12 cellular contexts compared by ENCODE assay signal in genomic region chr11:68041617-68042218, GRCh38. TPM values are rescaled to one million over a fixed set of nuclear protein-coding genes. Genes with fewer than 3 reads are reported as not detected.
DNase-seq lines count a peak whose midpoint lies in the region; ATAC-seq and TF ChIP-seq lines count a peak whose summit lies in the region.
"Had no signal": no experiment of that assay in that cellular context is flagged by ENCODE, and none has a peak within 500 bp of the region (broad histone marks: within the 10 kb centered on the region; RNA-seq: fewer than 3 reads in every experiment).

No MANE protein-coding gene starts in this region.

- no peaks in the 10 kb centered on the region for H3F3A ChIP-seq in SK-N-SH (replicated peaks; ENCODE audit: insufficient read depth)

- DNase-seq in breast epithelium (ENCODE audit: low spot score in 2 of 2) (no peak), mammary epithelial cell (no peak), vagina (ENCODE audit: extremely low spot score in 2 of 2) (no peak), midbrain (lab: John Stamatoyannopoulos, UW) (no peak), SK-N-SH (no peak)
- DNase-seq in activated T-helper 1 cell treated with anti-CD3 and anti-CD28 coated beads, Interleukin-12 subunit alpha, Interleukin-12 subunit beta, Interleukin-2, Interleukin-4 antibody, amounts not matched to agents 30 ng/mL and 10 ng/mL and 1 ng/mL, durations not matched to agents 14 hours and 24 hours and 36 hours (ENCODE audit: low spot score) = no peak
- DNase-seq in naive thymus-derived CD8-positive, alpha-beta T cell = peak in 1 of 10 donors; percentile 57
- DNase-seq: activated CD4-positive, alpha-beta T cell treated with anti-CD3 and anti-CD28 coated beads for 4 hours; GM23248 had no signal

- H3K4me1 ChIP-seq in breast epithelium = peaks cover 12 to 18% of the 10 kb centered on the region in 2 donors
- peaks cover 16% of the 10 kb centered on the region for H3K4me1 ChIP-seq in mammary epithelial cell (ENCODE audit: insufficient read depth, low read length)
- H3K4me1 ChIP-seq in vagina = peaks cover 74% of the 10 kb centered on the region
- H3K4me1 ChIP-seq in SK-N-SH (ENCODE audit: control insufficient read depth in 1 of 2, insufficient read depth in 2 of 2, low read depth in 1 of 2, low read length in 1 of 2) = peaks cover 12 to 20% of the 10 kb centered on the region in 2 experiments; a peak in 2 of 4 replicates

- peak overlapping the region; percentile 48 for H3K27ac Mint-ChIP-seq in activated T-helper 1 cell treated with anti-CD3 and anti-CD28 coated beads, Interleukin-12 subunit alpha, Interleukin-12 subunit beta, Interleukin-2, Interleukin-4 antibody, amounts not matched to agents 30 ng/mL and 10 ng/mL and 1 ng/mL, durations not matched to agents 14 hours and 24 hours and 36 hours
- H3K27ac Mint-ChIP-seq in naive thymus-derived CD8-positive, alpha-beta T cell = peak overlapping the region in 8 of 10 donors; percentile 36 to 94 (median 90)

- no peaks in the 10 kb centered on the region for H4K20me1 ChIP-seq in mammary epithelial cell (ENCODE audit: insufficient read depth, low read length)
- H4K20me1 ChIP-seq in SK-N-SH (ENCODE audit: insufficient read depth) = no peaks in the 10 kb centered on the region

- H3K9ac ChIP-seq in mammary epithelial cell (ENCODE audit: insufficient read depth, low read length) (no peak overlapping the region), SK-N-SH (no peak overlapping the region)

- peaks cover 5% of the 10 kb centered on the region for H3K36me3 Mint-ChIP-seq in activated T-helper 1 cell treated with anti-CD3 and anti-CD28 coated beads, Interleukin-12 subunit alpha, Interleukin-12 subunit beta, Interleukin-2, Interleukin-4 antibody, amounts not matched to agents 30 ng/mL and 10 ng/mL and 1 ng/mL, durations not matched to agents 14 hours and 24 hours and 36 hours (ENCODE audit: low read depth)
- peaks cover 0 to 17% (median 0%) of the 10 kb centered on the region in 3 donors for H3K36me3 Mint-ChIP-seq in naive thymus-derived CD8-positive, alpha-beta T cell

- peaks cover 10% of the 10 kb centered on the region for H3K79me2 ChIP-seq in mammary epithelial cell (ENCODE audit: insufficient read depth, low read length)
- no peaks in the 10 kb centered on the region for H3K79me2 ChIP-seq in SK-N-SH (ENCODE audit: insufficient read depth)

- 96% methylated on average over 9 of the region's 12 CpGs for WGBS in mammary epithelial cell (ENCODE audit: low coverage, missing lambda C conversion rate)
- 93% methylated on average over 11 of the region's 12 CpGs for WGBS in SK-N-SH (ENCODE audit: low lambda C conversion rate)

- no peak overlapping the region for H3K4me3 ChIP-seq in breast epithelium
- no peak overlapping the region for H3K4me3 ChIP-seq in mammary epithelial cell (replicated peaks in 1 of 3; ENCODE audit: insufficient read depth in 1 of 3, low read depth in 2 of 3, low read length in 3 of 3)
- H3K4me3 ChIP-seq in vagina = no peak overlapping the region
- no peak overlapping the region for H3K4me3 ChIP-seq in SK-N-SH (ENCODE audit: low read depth in 2 of 2, low read length in 1 of 2)
- H3K4me3 ChIP-seq: mucosa of descending colon had no signal

- H3K36me3 ChIP-seq in breast epithelium (no peaks in the 10 kb centered on the region), mammary epithelial cell (ENCODE audit: insufficient read depth, low read length) (no peaks in the 10 kb centered on the region), vagina (peaks cover 0 to 7% of the 10 kb centered on the region in 2 donors), SK-N-SH (replicated peaks in 1 of 2; ENCODE audit: control insufficient read depth in 1 of 2, insufficient read depth in 2 of 2, low read length in 1 of 2) (no peaks in the 10 kb centered on the region)

- H3K4me1 Mint-ChIP-seq in activated T-helper 1 cell treated with anti-CD3 and anti-CD28 coated beads, Interleukin-12 subunit alpha, Interleukin-12 subunit beta, Interleukin-2, Interleukin-4 antibody, amounts not matched to agents 30 ng/mL and 10 ng/mL and 1 ng/mL, durations not matched to agents 14 hours and 24 hours and 36 hours (ENCODE audit: low read depth) = peaks cover 9% of the 10 kb centered on the region
- peaks cover 14 to 37% (median 31%) of the 10 kb centered on the region in 4 donors for H3K4me1 Mint-ChIP-seq in naive thymus-derived CD8-positive, alpha-beta T cell

- no peaks in the 10 kb centered on the region for H3K9me3 ChIP-seq in breast epithelium
- H3K9me3 ChIP-seq in mammary epithelial cell (replicated peaks; ENCODE audit: insufficient read depth, low read length) = no peaks in the 10 kb centered on the region
- H3K9me3 ChIP-seq in vagina = no peaks in the 10 kb centered on the region
- H3K9me3 ChIP-seq in SK-N-SH = no peaks in the 10 kb centered on the region
- H3K9me3 ChIP-seq: mucosa of descending colon had no signal

- peak overlapping the region; percentile 51 for H3K4me3 Mint-ChIP-seq in activated T-helper 1 cell treated with anti-CD3 and anti-CD28 coated beads, Interleukin-12 subunit alpha, Interleukin-12 subunit beta, Interleukin-2, Interleukin-4 antibody, amounts not matched to agents 30 ng/mL and 10 ng/mL and 1 ng/mL, durations not matched to agents 14 hours and 24 hours and 36 hours
- peak overlapping the region in 8 of 10 donors; percentile 4 to 78 (median 52) for H3K4me3 Mint-ChIP-seq in naive thymus-derived CD8-positive, alpha-beta T cell

- no peaks in the 10 kb centered on the region for H3K9me2 ChIP-seq in SK-N-SH

- no peak for TF ChIP-seq EP300 in SK-N-SH (IDR thresholded peaks at IDR 0.05; ENCODE audit: borderline replicate concordance in 1 of 2, low read depth in 1 of 2, low read length in 1 of 2)

- CTCF ChIA-PET in mammary epithelial cell (lab: Charles Lee; ENCODE audit: low non-redundant PET) (no interaction called here), SK-N-SH (lab: Yijun Ruan, JAX) (interaction anchor here (0.9 to 1.7 kb wide), 5 partner anchors 10 to 167 kb away, joined by 3 to 5 read pairs (median 3); no protein-coding TSS in a partner anchor)

- TF ChIP-seq POLR2A in breast epithelium (IDR thresholded peaks at IDR 0.05) = no peak
- no peak for TF ChIP-seq POLR2A in vagina (IDR thresholded peaks at IDR 0.05)

- H3K9me3 Mint-ChIP-seq in activated T-helper 1 cell treated with anti-CD3 and anti-CD28 coated beads, Interleukin-12 subunit alpha, Interleukin-12 subunit beta, Interleukin-2, Interleukin-4 antibody, amounts not matched to agents 30 ng/mL and 10 ng/mL and 1 ng/mL, durations not matched to agents 14 hours and 24 hours and 36 hours = no peaks in the 10 kb centered on the region
- H3K9me3 Mint-ChIP-seq in naive thymus-derived CD8-positive, alpha-beta T cell = no peaks in the 10 kb centered on the region

- H3K4me2 ChIP-seq in mammary epithelial cell (ENCODE audit: insufficient read depth, low read depth, low read length) (no peak overlapping the region), SK-N-SH (no peak overlapping the region)

- intact Hi-C loops in breast epithelium (cut with DNase I; ENCODE audit: low total_unique reads) = no loop called here
- intact Hi-C loops in mammary epithelial cell (cut with micrococcal nuclease) = no loop called here
- intact Hi-C loops in activated T-helper 1 cell treated with anti-CD3 and anti-CD28 coated beads, Interleukin-12 subunit alpha, Interleukin-12 subunit beta, Interleukin-2, Interleukin-4 antibody, amounts not matched to agents 30 ng/mL and 10 ng/mL and 1 ng/mL, durations not matched to agents 14 hours and 24 hours and 36 hours (cut with micrococcal nuclease) = no loop called here
- intact Hi-C loops in vagina (cut with DNase I) = no loop called here

- ATAC-seq in naive thymus-derived CD8-positive, alpha-beta T cell = no peak
- ATAC-seq in GM21528 (IDR thresholded peaks at IDR 0.05; ENCODE audit: low FRiP score, unreplicated experiment) = no peak
- ATAC-seq: mucosa of descending colon, Right ventricle myocardium inferior had no signal

- dilution Hi-C loops in mammary epithelial cell (cut with HindIII; ENCODE audit: low sequenced_read_pairs) = no loop called here

- BruUV-seq in mammary epithelial cell (replicated peaks; lab: Mats Ljungman, UMichigan) = no TSS peak

- in situ Hi-C loops in mammary epithelial cell (cut with MboI; ENCODE audit: low sequenced_read_pairs in 2 of 2) = no loop called here

- H2AFZ ChIP-seq in mammary epithelial cell (ENCODE audit: low read depth, low read length) (no peak overlapping the region), SK-N-SH (ENCODE audit: low read depth) (no peak overlapping the region)
- H2AFZ ChIP-seq: GM23248 had no signal

- TF ChIP-seq CTCF in breast epithelium (IDR thresholded peaks at IDR 0.05) (no peak), mammary epithelial cell (conservative IDR thresholded peaks at IDR 0.05 in 1 of 2, IDR thresholded peaks at IDR 0.05 in 1 of 2; ENCODE audit: extremely low read depth in 1 of 2, insufficient read depth in 1 of 2, low read depth in 1 of 2, low read length in 2 of 2) (no peak), vagina (IDR thresholded peaks at IDR 0.05) (no peak), SK-N-SH (IDR thresholded peaks at IDR 0.05) (no peak)

- POLR2A ChIA-PET in naive thymus-derived CD8-positive, alpha-beta T cell (lab: Charles Lee) = interaction anchor here (3.5 kb wide), 1 partner anchor 11 kb away, joined by 23 read pairs; the partner anchor contains the start of gene NDUFS8
- POLR2A ChIA-PET in SK-N-SH (lab: Yijun Ruan, JAX) = no interaction called here

- H3K27me3 Mint-ChIP-seq in activated T-helper 1 cell treated with anti-CD3 and anti-CD28 coated beads, Interleukin-12 subunit alpha, Interleukin-12 subunit beta, Interleukin-2, Interleukin-4 antibody, amounts not matched to agents 30 ng/mL and 10 ng/mL and 1 ng/mL, durations not matched to agents 14 hours and 24 hours and 36 hours (ENCODE audit: insufficient read depth) = no peaks in the 10 kb centered on the region
- no peaks in the 10 kb centered on the region for H3K27me3 Mint-ChIP-seq in naive thymus-derived CD8-positive, alpha-beta T cell

- no peaks in the 10 kb centered on the region for H3K27me3 ChIP-seq in breast epithelium
- no peaks in the 10 kb centered on the region for H3K27me3 ChIP-seq in mammary epithelial cell (ENCODE audit: insufficient read depth, low read length)
- H3K27me3 ChIP-seq in vagina = no peaks in the 10 kb centered on the region
- H3K27me3 ChIP-seq in SK-N-SH (ENCODE audit: insufficient read depth) = no peaks in the 10 kb centered on the region

- H3K27ac ChIP-seq in breast epithelium (peak overlapping the region; percentile 88 to 92), mammary epithelial cell (ENCODE audit: insufficient read depth, low read depth, low read length) (no peak overlapping the region), vagina (peak overlapping the region; percentile 96), SK-N-SH (ENCODE audit: low read depth in 2 of 2, low read length in 1 of 2) (no peak overlapping the region)
- H3K27ac ChIP-seq: GM23248 had no signal

- TF ChIP-seq RAD21 in SK-N-SH (IDR thresholded peaks at IDR 0.05; ENCODE audit: low read length) = no peak

RNA-seq across cellular contexts. Expression of gene TCIRG1, which starts 2.9 kb away (rescaled TPM):
- total RNA-seq in breast epithelium (100 to 1,000 TPM in 1 of 3 donors, 10 to 100 TPM in 2; 71.4 to 135 (median 90.3) TPM), mammary epithelial cell (10 to 100 TPM in 1 of 2 donors, 1 to 10 TPM in 1; 5.0 to 38.9 TPM), vagina (121 TPM)
- polyA plus RNA-seq in mammary epithelial cell (28.6 TPM), SK-N-SH (2012; rRNA removed) (0.58 and 0.73 TPM in 2 replicates)
- polyA minus RNA-seq in mammary epithelial cell = 23.8 TPM
- 142 and 152 TPM in 2 replicates for total RNA-seq in activated T-helper 1 cell treated with anti-CD3 and anti-CD28 coated beads, Interleukin-12 subunit alpha, Interleukin-12 subunit beta, Interleukin-2, Interleukin-4 antibody, amounts not matched to agents 30 ng/mL and 10 ng/mL and 1 ng/mL, durations not matched to agents 14 hours and 24 hours and 36 hours
- total RNA-seq in naive thymus-derived CD8-positive, alpha-beta T cell = 100 to 1,000 TPM; 149 to 164 TPM
- 10 to 100 TPM; 19.9 to 24.2 (median 20.9) TPM for polyA plus RNA-seq in naive thymus-derived CD8-positive, alpha-beta T cell
- 0.13 and 0.29 TPM in 2 replicates for polyA plus RNA-seq in SK-N-SH (2012; cell fraction: cytosol; rRNA removed)
- polyA plus RNA-seq in SK-N-SH (2012; cell fraction: nucleus; rRNA removed) = 4.8 and 6.8 TPM in 2 replicates

RNA-seq across cellular contexts. Expression of gene NDUFS8, which starts 11.2 kb away (rescaled TPM):
- total RNA-seq in breast epithelium (100 to 1,000 TPM; 105 to 117 (median 117) TPM), mammary epithelial cell (100 to 1,000 TPM in 1 of 2 donors, 10 to 100 TPM in 1; 74.7 to 144 TPM), vagina (118 TPM)
- polyA plus RNA-seq in mammary epithelial cell (106 TPM), SK-N-SH (2012; rRNA removed) (87.2 and 123 TPM in 2 replicates)
- 171 TPM for polyA minus RNA-seq in mammary epithelial cell
- 137 and 144 TPM in 2 replicates for total RNA-seq in activated T-helper 1 cell treated with anti-CD3 and anti-CD28 coated beads, Interleukin-12 subunit alpha, Interleukin-12 subunit beta, Interleukin-2, Interleukin-4 antibody, amounts not matched to agents 30 ng/mL and 10 ng/mL and 1 ng/mL, durations not matched to agents 14 hours and 24 hours and 36 hours
- 10 to 100 TPM; 81.5 to 92.9 TPM for total RNA-seq in naive thymus-derived CD8-positive, alpha-beta T cell
- polyA plus RNA-seq in naive thymus-derived CD8-positive, alpha-beta T cell = 100 to 1,000 TPM; 184 to 203 (median 198) TPM
- 58.2 and 80.4 TPM in 2 replicates for polyA plus RNA-seq in SK-N-SH (2012; cell fraction: cytosol; rRNA removed)
- polyA plus RNA-seq in SK-N-SH (2012; cell fraction: nucleus; rRNA removed) = 123 and 172 TPM in 2 replicates

RNA-seq across cellular contexts. Expression of gene ALDH3B1, which starts 31.6 kb away (rescaled TPM):
- total RNA-seq in breast epithelium (10 to 100 TPM in 2 of 3 donors, 1 to 10 TPM in 1; 9.8 to 26.4 (median 20.6) TPM), mammary epithelial cell (10 to 100 TPM; 10.6 to 20.8 TPM), vagina (22.1 TPM)
- polyA plus RNA-seq in mammary epithelial cell (8.7 TPM), SK-N-SH (2012; rRNA removed) (14.9 and 15.9 TPM in 2 replicates)
- polyA minus RNA-seq in mammary epithelial cell = 2.8 TPM
- not detected in 2 replicates for total RNA-seq in activated T-helper 1 cell treated with anti-CD3 and anti-CD28 coated beads, Interleukin-12 subunit alpha, Interleukin-12 subunit beta, Interleukin-2, Interleukin-4 antibody, amounts not matched to agents 30 ng/mL and 10 ng/mL and 1 ng/mL, durations not matched to agents 14 hours and 24 hours and 36 hours
- total RNA-seq in naive thymus-derived CD8-positive, alpha-beta T cell = under 1 TPM in 1 of 2 experiments, not detected in 1; 0.39 TPM
- under 1 TPM in 1 of 3 donors, not detected in 2; 0.09 TPM for polyA plus RNA-seq in naive thymus-derived CD8-positive, alpha-beta T cell
- 6.7 and 10.3 TPM in 2 replicates for polyA plus RNA-seq in SK-N-SH (2012; cell fraction: cytosol; rRNA removed)
- 20.7 and 23.3 TPM in 2 replicates for polyA plus RNA-seq in SK-N-SH (2012; cell fraction: nucleus; rRNA removed)

RNA-seq across cellular contexts. Expression of gene UNC93B1, which starts 37.8 kb away (rescaled TPM):
- total RNA-seq in breast epithelium (10 to 100 TPM; 40.3 to 63.7 (median 49.8) TPM), mammary epithelial cell (10 to 100 TPM; 20.7 to 22.0 TPM), vagina (30.4 TPM)
- polyA plus RNA-seq in mammary epithelial cell (24.5 TPM), SK-N-SH (2012; rRNA removed) (28.9 and 30.9 TPM in 2 replicates)
- 30.1 TPM for polyA minus RNA-seq in mammary epithelial cell
- total RNA-seq in activated T-helper 1 cell treated with anti-CD3 and anti-CD28 coated beads, Interleukin-12 subunit alpha, Interleukin-12 subunit beta, Interleukin-2, Interleukin-4 antibody, amounts not matched to agents 30 ng/mL and 10 ng/mL and 1 ng/mL, durations not matched to agents 14 hours and 24 hours and 36 hours = 13.9 and 14.8 TPM in 2 replicates
- total RNA-seq in naive thymus-derived CD8-positive, alpha-beta T cell = 10 to 100 TPM; 15.1 to 17.4 TPM
- polyA plus RNA-seq in naive thymus-derived CD8-positive, alpha-beta T cell = 10 to 100 TPM in 2 of 3 donors, 1 to 10 TPM in 1; 8.9 to 11.0 (median 10.8) TPM
- 9.1 and 18.1 TPM in 2 replicates for polyA plus RNA-seq in SK-N-SH (2012; cell fraction: cytosol; rRNA removed)
- polyA plus RNA-seq in SK-N-SH (2012; cell fraction: nucleus; rRNA removed) = 85.6 and 104 TPM in 2 replicates

Comparison
In these comparisons a context has a peak if more than half of its experiments do, and no peak if none do; other contexts are left out.
1. H3K27ac ChIP-seq: peak in breast epithelium (2 of 2) and vagina (single experiment); none in mammary epithelial cell (single experiment) and SK-N-SH (0 of 2).
2. RNA of gene ALDH3B1, which starts 31.6 kb away (total RNA-seq): 22.1 TPM in vagina (single experiment), 10.6 to 20.8 TPM in mammary epithelial cell and 9.8 to 26.4 TPM in breast epithelium; 0.39 TPM in naive thymus-derived CD8-positive, alpha-beta T cell and not detected in activated T-helper 1 cell treated with anti-CD3 and anti-CD28 coated beads, Interleukin-12 subunit alpha, Interleukin-12 subunit beta, Interleukin-2, Interleukin-4 antibody, amounts not matched to agents 30 ng/mL and 10 ng/mL and 1 ng/mL, durations not matched to agents 14 hours and 24 hours and 36 hours; every median in the first group is over 4 times any median in the second.